In the genomic region with DNA sequence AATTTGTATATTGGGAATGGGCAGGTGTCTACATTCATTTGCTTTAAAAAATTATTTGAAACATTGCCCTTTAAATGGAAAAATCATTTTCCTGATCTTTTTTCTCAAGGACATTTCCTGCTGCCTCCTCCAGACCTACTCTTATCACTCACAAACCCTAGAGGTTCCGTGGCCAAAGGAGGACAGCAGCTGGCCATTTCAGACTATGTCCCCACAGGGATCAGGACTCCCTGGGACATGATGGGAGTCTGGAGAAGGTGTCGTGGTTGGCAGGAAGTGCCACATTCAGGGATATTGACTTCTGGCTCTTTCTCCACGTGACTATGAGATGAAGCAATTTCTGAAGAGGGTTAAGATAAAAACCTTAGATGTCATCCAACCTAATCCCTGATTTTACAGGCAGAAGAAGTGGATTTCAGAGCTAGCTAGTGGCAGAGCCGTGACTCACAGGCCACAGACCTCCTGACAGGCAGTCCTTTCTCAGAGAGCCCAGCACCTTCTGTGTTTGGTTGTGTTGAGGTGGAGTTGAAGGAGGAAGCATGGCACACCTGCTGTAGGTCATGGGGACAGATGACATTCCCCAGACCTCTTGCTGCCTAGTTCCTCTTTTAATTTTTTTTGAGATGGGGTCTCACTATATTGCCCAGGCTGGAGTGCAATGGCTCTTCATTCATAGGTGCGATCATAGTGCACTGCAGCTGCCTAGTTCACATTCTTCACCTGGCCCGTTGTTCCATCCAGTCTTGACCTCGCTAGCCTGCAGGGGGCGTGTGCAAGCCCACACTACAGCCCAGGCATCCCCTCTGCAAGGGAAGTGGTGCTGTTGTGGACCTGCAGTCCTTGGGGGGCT, we compare ENCODE assay signal across 10 cellular contexts. TPM values are rescaled to one million over a fixed set of nuclear protein-coding genes. Genes with fewer than 3 reads are reported as not detected.
A peak's percentile ranks its signal among the peaks of the same experiment; 100 is the strongest.
DNase-seq lines count a peak whose midpoint lies in the region; ATAC-seq and TF ChIP-seq lines count a peak whose summit lies in the region.
"Had no signal": no experiment of that assay in that cellular context is flagged by ENCODE, and none has a peak within 500 bp of the region (broad histone marks: within the 10 kb centered on the region; RNA-seq: fewer than 3 reads in every experiment).

No MANE protein-coding gene starts in this region.

- H3K27me3 ChIP-seq in HAP-1 (ENCODE audit: low read depth), result peaks cover 4% of the 10 kb centered on the region; the same call in 1 of the 2 replicates

- no peaks in the 10 kb centered on the region for H3K36me3 ChIP-seq in HAP-1 (replicated peaks)

- peaks cover 0 to 2% (median 0%) of the 10 kb centered on the region in 7 donors for H3K9me3 Mint-ChIP-seq in CD14-positive monocyte
- no peaks in the 10 kb centered on the region for H3K9me3 Mint-ChIP-seq in activated CD4-positive, alpha-beta T cell treated with anti-CD3 and anti-CD28 coated beads, Interleukin-2, amount 10 ng/mL, durations not matched to agents 7 days and 5 days

- H3K27ac Mint-ChIP-seq in CD14-positive monocyte, result peak overlapping the region; percentile 14 to 92 (median 84)
- no peak overlapping the region for H3K27ac Mint-ChIP-seq in activated CD4-positive, alpha-beta T cell treated with anti-CD3 and anti-CD28 coated beads, Interleukin-2, amount 10 ng/mL, durations not matched to agents 7 days and 5 days

- TF ChIP-seq CTCF in CD14-positive monocyte (IDR thresholded peaks at IDR 0.05) (peak; percentile 57), VCaP (conservative IDR thresholded peaks at IDR 0.05) (peak; percentile 57)

- H3K9me3 ChIP-seq in HAP-1, result no peaks in the 10 kb centered on the region

- H3K4me3 Mint-ChIP-seq in CD14-positive monocyte, result no peak overlapping the region
- no peak overlapping the region for H3K4me3 Mint-ChIP-seq in activated CD4-positive, alpha-beta T cell treated with anti-CD3 and anti-CD28 coated beads, Interleukin-2, amount 10 ng/mL, durations not matched to agents 7 days and 5 days

- H3K4me1 ChIP-seq in HAP-1, result no peaks in the 10 kb centered on the region
- H3K4me1 ChIP-seq: parathyroid adenoma had no signal

- peaks cover 35% of the 10 kb centered on the region for H3K4me1 Mint-ChIP-seq in CD14-positive monocyte
- peaks cover 38% of the 10 kb centered on the region for H3K4me1 Mint-ChIP-seq in activated CD4-positive, alpha-beta T cell treated with anti-CD3 and anti-CD28 coated beads, Interleukin-2, amount 10 ng/mL, durations not matched to agents 7 days and 5 days

- no peak overlapping the region for H3K27ac ChIP-seq in VCaP
- H3K27ac ChIP-seq: parathyroid adenoma had no signal

- H3K4me3 ChIP-seq in HAP-1, result no peak overlapping the region

- H3K36me3 Mint-ChIP-seq in CD14-positive monocyte, result peaks cover 0 to 11% of the 10 kb centered on the region in 2 donors
- no peaks in the 10 kb centered on the region for H3K36me3 Mint-ChIP-seq in activated CD4-positive, alpha-beta T cell treated with anti-CD3 and anti-CD28 coated beads, Interleukin-2, amount 10 ng/mL, durations not matched to agents 7 days and 5 days (ENCODE audit: low read depth)

- H3K27me3 Mint-ChIP-seq in CD14-positive monocyte (ENCODE audit: low read depth in 3 of 3), result peaks cover 3 to 8% (median 5%) of the 10 kb centered on the region in 3 donors
- H3K27me3 Mint-ChIP-seq in activated CD4-positive, alpha-beta T cell treated with anti-CD3 and anti-CD28 coated beads, Interleukin-2, amount 10 ng/mL, durations not matched to agents 7 days and 5 days, result peaks cover 35% of the 10 kb centered on the region

- DNase-seq in CD14-positive monocyte (ENCODE audit: low spot score), result peak; percentile 80
- DNase-seq in HAP-1 (ENCODE audit: low spot score in 2 of 2), result peak; percentile 10 to 51
- peak; percentile 58 for DNase-seq in left kidney (ENCODE audit: low read depth, low spot score)
- DNase-seq in NCI-H2196 (lab: John Stamatoyannopoulos, UW; ENCODE audit: unreplicated experiment), result no peak
- no peak for DNase-seq in activated CD4-positive, alpha-beta T cell treated with anti-CD3 and anti-CD28 coated beads, Interleukin-2, amount 10 ng/mL, durations not matched to agents 7 days and 5 days
- no peak for DNase-seq in hippocampal formation (lab: John Stamatoyannopoulos, UW)
- DNase-seq: activated naive CD4-positive, alpha-beta T cell had no signal

- CTCF ChIA-PET in activated CD4-positive, alpha-beta T cell treated with anti-CD3 and anti-CD28 coated beads, Interleukin-2, amount 10 ng/mL, durations not matched to agents 7 days and 5 days (lab: Charles Lee), result interaction anchor here (0.6 to 2.7 kb wide), 9 partner anchors 11 to 189 kb away, joined by 3 to 12 read pairs (median 4); a partner anchor contains a TSS

- intact Hi-C loops in CD14-positive monocyte (cut with micrococcal nuclease), result no loop called here

- in situ Hi-C loops in HAP-1 (cut with MboI; ENCODE audit: low sequenced_read_pairs), result no loop called here

- POLR2A ChIA-PET in activated CD4-positive, alpha-beta T cell treated with anti-CD3 and anti-CD28 coated beads, Interleukin-2, amount 10 ng/mL, durations not matched to agents 7 days and 5 days (lab: Charles Lee), result no interaction called here

- no peak for ATAC-seq in HG03108 (IDR thresholded peaks at IDR 0.05; ENCODE audit: unreplicated experiment)

RNA-seq across cellular contexts. Expression of a gene that starts 25.5 kb away (rescaled TPM):
- polyA plus RNA-seq in CD14-positive monocyte, result 1 to 10 TPM; 4.1 to 7.8 TPM
- total RNA-seq in activated CD4-positive, alpha-beta T cell treated with anti-CD3 and anti-CD28 coated beads, Interleukin-2, amount 10 ng/mL, durations not matched to agents 7 days and 5 days, result under 1 TPM; 0.12 to 0.15 TPM

RNA-seq across cellular contexts. Expression of a gene that starts 27.2 kb away (rescaled TPM):
- polyA plus RNA-seq in CD14-positive monocyte, result not detected
- total RNA-seq in activated CD4-positive, alpha-beta T cell treated with anti-CD3 and anti-CD28 coated beads, Interleukin-2, amount 10 ng/mL, durations not matched to agents 7 days and 5 days, result not detected

Comparison
In these comparisons a context has a peak if more than half of its experiments do, and no peak if none do; other contexts are left out.
1. DNase-seq: peak in CD14-positive monocyte (single experiment), HAP-1 (2 of 2) and left kidney (single experiment); none in NCI-H2196 (single experiment), activated CD4-positive, alpha-beta T cell treated with anti-CD3 and anti-CD28 coated beads, Interleukin-2, amount 10 ng/mL, durations not matched to agents 7 days and 5 days (single experiment) and hippocampal formation (0 of 2).